ENCODE assay signal across 15 cellular contexts in genomic region chr6:49980898-49981297, GRCh38. TPM values are rescaled to one million over a fixed set of nuclear protein-coding genes. Genes with fewer than 3 reads are reported as not detected.
DNase-seq lines count a peak whose midpoint lies in the region; ATAC-seq and TF ChIP-seq lines count a peak whose summit lies in the region.
"Had no signal": no experiment of that assay in that cellular context is flagged by ENCODE, and none has a peak within 500 bp of the region (broad histone marks: within the 10 kb centered on the region; RNA-seq: fewer than 3 reads in every experiment).

No MANE protein-coding gene starts in this region.

- DNase-seq in GM13976 (ENCODE audit: low spot score): peak; percentile 4
- DNase-seq in caudate nucleus (lab: John Stamatoyannopoulos, UW): peak in 5 of 61 donors; percentile 6 to 66 (median 39)
- DNase-seq in C1 segment of cervical spinal cord (lab: John Stamatoyannopoulos, UW): no peak
- DNase-seq in stimulated activated CD4-positive, alpha-beta T cell treated with anti-CD3 and anti-CD28 coated beads, Interleukin-15, amount 100 ng/mL, for 24 hours: no peak
- DNase-seq in NCI-H2029 treated with DMSO at 0.1 percent for 48 hours (lab: John Stamatoyannopoulos, UW): no peak
- no peak for DNase-seq in glutamatergic neuron
- DNase-seq: activated T-cell treated with anti-CD3 and anti-CD28 coated beads, Interleukin-2, amount 50 U/mL, for 4 hours; NCI-H510A; T-helper 17 cell; uterus had no signal

- ATAC-seq in GM21515 (IDR thresholded peaks at IDR 0.05; ENCODE audit: unreplicated experiment) (peak; percentile 51), HG03439 (IDR thresholded peaks at IDR 0.05; ENCODE audit: unreplicated experiment) (peak; percentile 46)
- ATAC-seq: T-helper 17 cell had no signal

- H3K4me3 Mint-ChIP-seq in glutamatergic neuron (ENCODE audit: unreplicated experiment): no peak overlapping the region
- H3K4me3 Mint-ChIP-seq: activated T-cell treated with anti-CD3 and anti-CD28 coated beads, Interleukin-2, amount 50 U/mL, for 4 hours; T-helper 17 cell had no signal

- peaks cover 7% of the 10 kb centered on the region for H3K4me1 Mint-ChIP-seq in glutamatergic neuron (ENCODE audit: low read depth, unreplicated experiment)
- H3K4me1 Mint-ChIP-seq: T-helper 17 cell had no signal

- in situ Hi-C loops in GM13976 (cut with MboI; ENCODE audit: low sequenced_read_pairs, unreplicated experiment): no loop called here

- H3K27ac Mint-ChIP-seq in glutamatergic neuron (ENCODE audit: unreplicated experiment): no peak overlapping the region
- H3K27ac Mint-ChIP-seq: T-helper 17 cell had no signal

- TF ChIP-seq CTCF in GM13976 (IDR thresholded peaks at IDR 0.05; ENCODE audit: borderline replicate concordance, control extremely low read depth, extremely low read depth, insufficient read depth, missing control alignments): no peak
- TF ChIP-seq CTCF in glutamatergic neuron (IDR thresholded peaks at IDR 0.05; ENCODE audit: partially characterized antibody, unreplicated experiment): no peak

- H3K36me3 Mint-ChIP-seq in glutamatergic neuron (ENCODE audit: unreplicated experiment): no peaks in the 10 kb centered on the region

- peak overlapping the region; percentile 52 for H3K27ac ChIP-seq in caudate nucleus (ENCODE audit: low read depth, low read length)
- H3K27ac ChIP-seq: cardiac muscle cell, uterus had no signal

- H3K27me3 Mint-ChIP-seq in glutamatergic neuron (ENCODE audit: unreplicated experiment): no peaks in the 10 kb centered on the region
- H3K27me3 Mint-ChIP-seq: T-helper 17 cell had no signal

- no peaks in the 10 kb centered on the region for H3K9me3 Mint-ChIP-seq in glutamatergic neuron (ENCODE audit: unreplicated experiment)

RNA-seq across cellular contexts. Expression of gene DEFB113, which starts 11.5 kb away (rescaled TPM):
- total RNA-seq in glutamatergic neuron (ENCODE audit: unreplicated experiment): not detected
- total RNA-seq: activated T-cell treated with anti-CD3 and anti-CD28 coated beads, Interleukin-2, amount 50 U/mL, for 4 hours; cardiac muscle cell; frontal cortex; lung microvascular endothelial cell; T-helper 17 cell; uterus had no signal

RNA-seq across cellular contexts. Expression of gene DEFB114, which starts 16.9 kb away (rescaled TPM):
- not detected for total RNA-seq in glutamatergic neuron (ENCODE audit: unreplicated experiment)
- total RNA-seq: activated T-cell treated with anti-CD3 and anti-CD28 coated beads, Interleukin-2, amount 50 U/mL, for 4 hours; cardiac muscle cell; frontal cortex; lung microvascular endothelial cell; T-helper 17 cell; uterus had no signal

RNA-seq across cellular contexts. Expression of gene DEFB110, which starts 40.9 kb away (rescaled TPM):
- total RNA-seq in glutamatergic neuron (ENCODE audit: unreplicated experiment): not detected
- total RNA-seq: activated T-cell treated with anti-CD3 and anti-CD28 coated beads, Interleukin-2, amount 50 U/mL, for 4 hours; cardiac muscle cell; frontal cortex; lung microvascular endothelial cell; T-helper 17 cell; uterus had no signal
